Comparison of ENCODE assay signal across 30 cellular contexts in the genomic region with DNA sequence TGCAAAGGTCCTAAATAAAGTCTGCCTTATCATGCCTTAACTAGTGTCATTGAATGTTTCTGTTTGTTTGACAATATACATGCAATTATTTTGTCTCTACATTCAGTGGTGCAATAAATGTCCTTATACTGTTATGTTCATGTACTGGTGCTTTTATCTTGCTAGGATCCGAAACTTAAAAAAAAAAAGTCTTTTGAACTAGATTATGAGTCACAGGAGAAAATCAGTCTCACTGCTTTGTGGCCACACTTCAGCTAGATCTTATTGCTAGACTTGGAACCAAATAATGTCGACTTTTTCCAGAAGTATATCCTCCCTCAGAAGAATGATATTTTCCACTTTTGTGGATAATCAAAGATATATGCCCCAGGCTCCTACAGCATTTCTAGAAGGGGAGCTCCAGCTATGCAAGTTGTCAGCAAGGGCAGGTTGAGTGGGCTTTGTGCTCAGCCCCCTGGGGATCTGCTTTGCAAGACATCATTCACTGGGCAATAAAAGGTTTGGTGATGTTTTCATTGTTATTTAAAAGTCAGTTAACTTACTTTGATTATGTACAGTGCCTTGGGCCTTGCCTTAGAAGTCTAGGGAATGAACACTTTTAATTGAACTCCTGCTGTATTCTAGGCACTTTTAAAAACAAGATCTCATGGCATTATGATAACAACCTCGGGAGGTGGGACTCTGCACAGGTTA.
DNase-seq lines count a peak whose midpoint lies in the region; ATAC-seq, FAIRE-seq and TF ChIP-seq lines count a peak whose summit lies in the region.
"Had no signal": no experiment of that assay in that cellular context is flagged by ENCODE, and none has a peak within 500 bp of the region (broad histone marks: within the 10 kb centered on the region; RNA-seq: fewer than 3 reads in every experiment).

No MANE protein-coding gene starts in this region.

- H3K36me3 ChIP-seq in GM23338 (ENCODE audit: insufficient read depth), result no peaks in the 10 kb centered on the region
- no peaks in the 10 kb centered on the region for H3K36me3 ChIP-seq in H1 (ENCODE audit: control insufficient read depth in 2 of 4, insufficient read depth in 4 of 4, low read length in 3 of 4)
- H3K36me3 ChIP-seq: BLaER1, esophagus squamous epithelium, gastrocnemius medialis, left lung, right atrium auricular region had no signal

- 76% methylated on average over 3 of the region's 3 CpGs; no CpG with 5 or more reads in 1 of the 2 experiments for whole genome bisulfite sequencing in H1 (ENCODE audit: extremely low coverage in 1 of 2, insufficient coverage in 1 of 2, insufficient read length in 1 of 2, insufficient replicate concordance in 2 of 2, low coverage in 1 of 2, low lambda C conversion rate in 2 of 2, missing lambda C conversion rate in 1 of 2), 2 experiments

- no peak overlapping the region for H3K18ac ChIP-seq in H1 (ENCODE audit: extremely low read depth, low read length)

- H3K4me1 Mint-ChIP-seq in GM23338, result peaks cover 52% of the 10 kb centered on the region
- no peaks in the 10 kb centered on the region for H3K4me1 Mint-ChIP-seq in activated T-helper 1 cell treated with anti-CD3 and anti-CD28 coated beads, Interleukin-12 subunit alpha, Interleukin-12 subunit beta, Interleukin-2, Interleukin-4 antibody, amounts not matched to agents 30 ng/mL and 10 ng/mL and 1 ng/mL, durations not matched to agents 14 hours and 24 hours and 36 hours (ENCODE audit: low read depth)
- H3K4me1 Mint-ChIP-seq in activated CD8-positive, alpha-beta memory T cell treated with anti-CD3 and anti-CD28 coated beads, Interleukin-2, amount 10 ng/mL, durations not matched to agents 7 days and 5 days, result no peaks in the 10 kb centered on the region
- H3K4me1 Mint-ChIP-seq: activated naive CD4-positive, alpha-beta T cell treated with anti-CD3 and anti-CD28 coated beads, Interleukin-2, amount 50 U/mL, for 24 hours had no signal

- no peak overlapping the region for H2BK20ac ChIP-seq in H1 (ENCODE audit: low read length)

- intact Hi-C loops in activated T-helper 1 cell treated with anti-CD3 and anti-CD28 coated beads, Interleukin-12 subunit alpha, Interleukin-12 subunit beta, Interleukin-2, Interleukin-4 antibody, amounts not matched to agents 30 ng/mL and 10 ng/mL and 1 ng/mL, durations not matched to agents 14 hours and 24 hours and 36 hours (cut with micrococcal nuclease), result no loop called here

- no peaks in the 10 kb centered on the region for H3K79me2 ChIP-seq in GM23338 (replicated peaks; ENCODE audit: insufficient read depth)
- no peaks in the 10 kb centered on the region for H3K79me2 ChIP-seq in H1 (ENCODE audit: control insufficient read depth in 1 of 2, insufficient read depth in 2 of 2, low read length in 2 of 2)

- peak; percentile 87 for ATAC-seq in GM23338
- ATAC-seq in activated CD8-positive, alpha-beta memory T cell treated with anti-CD3 and anti-CD28 coated beads, Interleukin-2, amount 10 ng/mL, durations not matched to agents 7 days and 5 days, result no peak
- ATAC-seq: activated CD8-positive, alpha-beta T cell treated with anti-CD3 and anti-CD28 coated beads for 36 hours; gastrocnemius medialis; HCT116; left lung; stimulated activated naive CD8-positive, alpha-beta T cell treated with anti-CD3 and anti-CD28 coated beads, Interleukin-15, Interleukin-2, amounts not matched to agents 100 U/mL and 50 U/mL, for 24 hours had no signal

- H3K4me1 ChIP-seq in GM23338 (ENCODE audit: insufficient read depth), result peaks cover 49% of the 10 kb centered on the region
- H3K4me1 ChIP-seq in H1 (replicated peaks in 1 of 4; ENCODE audit: control insufficient read depth in 3 of 4, insufficient read depth in 4 of 4, low read length in 3 of 4), result peaks cover 0 to 8% (median 6%) of the 10 kb centered on the region in 4 experiments; a peak in 4 of 7 replicates
- H3K4me1 ChIP-seq: BLaER1, esophagus squamous epithelium, gastrocnemius medialis, left lung, right atrium auricular region had no signal

- no peak overlapping the region for H2AK5ac ChIP-seq in H1 (ENCODE audit: low read depth, low read length)

- no peak overlapping the region for H3K27ac Mint-ChIP-seq in GM23338
- no peak overlapping the region for H3K27ac Mint-ChIP-seq in activated T-helper 1 cell treated with anti-CD3 and anti-CD28 coated beads, Interleukin-12 subunit alpha, Interleukin-12 subunit beta, Interleukin-2, Interleukin-4 antibody, amounts not matched to agents 30 ng/mL and 10 ng/mL and 1 ng/mL, durations not matched to agents 14 hours and 24 hours and 36 hours
- no peak overlapping the region for H3K27ac Mint-ChIP-seq in activated CD8-positive, alpha-beta memory T cell treated with anti-CD3 and anti-CD28 coated beads, Interleukin-2, amount 10 ng/mL, durations not matched to agents 7 days and 5 days
- H3K27ac Mint-ChIP-seq: activated CD8-positive, alpha-beta T cell treated with anti-CD3 and anti-CD28 coated beads for 36 hours; activated naive CD4-positive, alpha-beta T cell treated with anti-CD3 and anti-CD28 coated beads, Interleukin-2, amount 50 U/mL, for 24 hours; T-helper 2 cell treated with Interferon-gamma antibody and Interleukin-4, amounts not matched to agents 5 μg/mL and 100 μg/mL, for 36 hours had no signal

- no peaks in the 10 kb centered on the region for H3F3A ChIP-seq in GM23338 (replicated peaks; ENCODE audit: low read depth)

- H3K36me3 Mint-ChIP-seq in GM23338 (ENCODE audit: low read depth), result no peaks in the 10 kb centered on the region
- H3K36me3 Mint-ChIP-seq in activated T-helper 1 cell treated with anti-CD3 and anti-CD28 coated beads, Interleukin-12 subunit alpha, Interleukin-12 subunit beta, Interleukin-2, Interleukin-4 antibody, amounts not matched to agents 30 ng/mL and 10 ng/mL and 1 ng/mL, durations not matched to agents 14 hours and 24 hours and 36 hours (ENCODE audit: low read depth), result no peaks in the 10 kb centered on the region
- H3K36me3 Mint-ChIP-seq in activated CD8-positive, alpha-beta memory T cell treated with anti-CD3 and anti-CD28 coated beads, Interleukin-2, amount 10 ng/mL, durations not matched to agents 7 days and 5 days, result no peaks in the 10 kb centered on the region
- H3K36me3 Mint-ChIP-seq: activated naive CD4-positive, alpha-beta T cell treated with anti-CD3 and anti-CD28 coated beads, Interleukin-2, amount 50 U/mL, for 24 hours had no signal

- no peak overlapping the region for H3K9ac ChIP-seq in H1 (replicated peaks in 1 of 4; ENCODE audit: extremely low read depth in 1 of 4, low read depth in 3 of 4, low read length in 3 of 4)
- H3K9ac ChIP-seq: BLaER1 had no signal

- no peaks in the 10 kb centered on the region for H3K9me3 ChIP-seq in H1 (ENCODE audit: insufficient read depth in 2 of 2, low read depth in 1 of 2, low read length in 1 of 2)
- H3K9me3 ChIP-seq: BLaER1, esophagus squamous epithelium, gastrocnemius medialis, left lung, right atrium auricular region had no signal

- H2BK5ac ChIP-seq in H1 (ENCODE audit: low read depth, low read length), result no peak overlapping the region

- TF ChIP-seq CTCF in GM23338 (conservative IDR thresholded peaks at IDR 0.05; ENCODE audit: low read depth in 2 of 2) (no peak), H1 (IDR thresholded peaks at IDR 0.05; ENCODE audit: control extremely low read depth in 1 of 3, insufficient read depth in 1 of 3, low read depth in 1 of 3, low read length in 3 of 3) (no peak)

- H4K5ac ChIP-seq in H1 (ENCODE audit: insufficient read length, low read depth, low read length), result no peak overlapping the region

- CTCF ChIA-PET in H1 (lab: Charles Lee; ENCODE audit: partially characterized antibody), result interaction anchor here (0.6 to 1.6 kb wide), 7 partner anchors 10 to 275 kb away, joined by 3 to 6 read pairs (median 5); no protein-coding TSS in a partner anchor
- CTCF ChIA-PET in activated CD8-positive, alpha-beta memory T cell treated with anti-CD3 and anti-CD28 coated beads, Interleukin-2, amount 10 ng/mL, durations not matched to agents 7 days and 5 days (lab: Charles Lee), result no interaction called here

- H3K79me1 ChIP-seq in H1 (ENCODE audit: low read depth, low read length), result no peaks in the 10 kb centered on the region

- H4K20me1 ChIP-seq in GM23338 (replicated peaks; ENCODE audit: insufficient read depth) (no peaks in the 10 kb centered on the region; the same call in 1 of the 2 replicates), H1 (replicated peaks in 1 of 2; ENCODE audit: control insufficient read depth in 1 of 2, insufficient read depth in 2 of 2, low read length in 2 of 2) (no peaks in the 10 kb centered on the region)
- H4K20me1 ChIP-seq: BLaER1 had no signal

- H3K4me2 ChIP-seq in GM23338 (peak overlapping the region; percentile 36), H1 (ENCODE audit: insufficient read depth in 1 of 2, low read depth in 2 of 2, low read length in 2 of 2) (peak overlapping the region in 1 of 2 experiments; percentile 6; a peak in 1 of 4 replicates)
- H3K4me2 ChIP-seq: BLaER1, PC-9, smooth muscle cell had no signal

- H3K4me3 ChIP-seq in GM23338, result no peak overlapping the region; the same call in 1 of the 2 replicates
- H3K4me3 ChIP-seq in H1 (ENCODE audit: extremely low read depth in 1 of 4, insufficient read depth in 2 of 4, low read depth in 3 of 4, low read length in 4 of 4), result no peak overlapping the region; a peak in 1 of 8 replicates
- H3K4me3 ChIP-seq: BLaER1, dorsolateral prefrontal cortex, esophagus squamous epithelium, gastrocnemius medialis, left lung, PC-9, right atrium auricular region, smooth muscle cell had no signal

- no peaks in the 10 kb centered on the region for H3K27me3 Mint-ChIP-seq in GM23338 (ENCODE audit: insufficient read depth, low read depth, poor library complexity)
- no peaks in the 10 kb centered on the region for H3K27me3 Mint-ChIP-seq in activated T-helper 1 cell treated with anti-CD3 and anti-CD28 coated beads, Interleukin-12 subunit alpha, Interleukin-12 subunit beta, Interleukin-2, Interleukin-4 antibody, amounts not matched to agents 30 ng/mL and 10 ng/mL and 1 ng/mL, durations not matched to agents 14 hours and 24 hours and 36 hours (ENCODE audit: insufficient read depth)
- H3K27me3 Mint-ChIP-seq in activated CD8-positive, alpha-beta memory T cell treated with anti-CD3 and anti-CD28 coated beads, Interleukin-2, amount 10 ng/mL, durations not matched to agents 7 days and 5 days, result no peaks in the 10 kb centered on the region
- H3K27me3 Mint-ChIP-seq: activated CD8-positive, alpha-beta T cell treated with anti-CD3 and anti-CD28 coated beads for 36 hours; activated naive CD4-positive, alpha-beta T cell treated with anti-CD3 and anti-CD28 coated beads, Interleukin-2, amount 50 U/mL, for 24 hours had no signal

- no peak overlapping the region for H3K4ac ChIP-seq in H1 (replicated peaks; ENCODE audit: insufficient read length, low read depth, low read length)

- H3K23me2 ChIP-seq in H1 (ENCODE audit: low read depth, low read length), result no peaks in the 10 kb centered on the region; the same call in none of the 2 replicates

- no peaks in the 10 kb centered on the region for H3K9me2 ChIP-seq in GM23338 (ENCODE audit: insufficient read depth)

- H2BK120ac ChIP-seq in H1 (replicated peaks; ENCODE audit: low read depth, low read length), result no peak overlapping the region

- H3K14ac ChIP-seq in H1 (ENCODE audit: insufficient read length), result no peak overlapping the region

- H3K27ac ChIP-seq in GM23338 (ENCODE audit: low read depth) (no peak overlapping the region), H1 (ENCODE audit: low read depth, low read length) (no peak overlapping the region)
- H3K27ac ChIP-seq: BLaER1, dorsolateral prefrontal cortex, esophagus squamous epithelium, gastrocnemius medialis, left lung, PC-9, right atrium auricular region had no signal

- TF ChIP-seq RAD21 in H1 (IDR thresholded peaks at IDR 0.05 in 1 of 2, conservative IDR thresholded peaks at IDR 0.05 in 1 of 2; ENCODE audit: low read depth in 2 of 2, low read length in 2 of 2), result no peak

- no peak overlapping the region for H2BK12ac ChIP-seq in H1 (ENCODE audit: low read depth, low read length)

- no peak overlapping the region for H3K56ac ChIP-seq in H1 (replicated peaks; ENCODE audit: insufficient read length, low read depth, low read length)

- H4K91ac ChIP-seq in H1 (replicated peaks; ENCODE audit: insufficient read length, low read length), result no peak overlapping the region

- H2BK15ac ChIP-seq in H1 (ENCODE audit: low read length), result no peak overlapping the region

- no peaks in the 10 kb centered on the region for H3K27me3 ChIP-seq in GM23338 (ENCODE audit: insufficient read depth)
- no peaks in the 10 kb centered on the region for H3K27me3 ChIP-seq in H1 (replicated peaks in 1 of 4; ENCODE audit: control insufficient read depth in 3 of 4, extremely low read depth in 1 of 4, insufficient read depth in 3 of 4, low read length in 3 of 4)
- H3K27me3 ChIP-seq: BLaER1, dorsolateral prefrontal cortex, esophagus squamous epithelium, gastrocnemius medialis, left lung, right atrium auricular region had no signal

- TF ChIP-seq POLR2A in H1 (IDR thresholded peaks at IDR 0.05; ENCODE audit: control extremely low read depth in 1 of 2, low read depth in 2 of 2, low read length in 2 of 2), result no peak

- H4K8ac ChIP-seq in H1 (ENCODE audit: extremely low read depth, insufficient read depth, low read length), result no peak overlapping the region

- POLR2A ChIA-PET in H1 (lab: Charles Lee; ENCODE audit: partially characterized antibody), result interaction anchor here (0.7 to 1.1 kb wide), 2 partner anchors 137 to 274 kb away, joined by 4 read pairs; no protein-coding TSS in a partner anchor

- H2AFZ ChIP-seq in GM23338 (no peak overlapping the region), H1 (ENCODE audit: low read length) (no peak overlapping the region)
- H2AFZ ChIP-seq: PC-9 had no signal

- no peak overlapping the region for H3K23ac ChIP-seq in H1 (ENCODE audit: insufficient read length)

- TF ChIP-seq EP300 in H1 (IDR thresholded peaks at IDR 0.05; ENCODE audit: borderline replicate concordance in 1 of 2, low read depth in 2 of 2, low read length in 2 of 2), result no peak

- H3K9me3 Mint-ChIP-seq in GM23338, result no peaks in the 10 kb centered on the region
- H3K9me3 Mint-ChIP-seq in activated T-helper 1 cell treated with anti-CD3 and anti-CD28 coated beads, Interleukin-12 subunit alpha, Interleukin-12 subunit beta, Interleukin-2, Interleukin-4 antibody, amounts not matched to agents 30 ng/mL and 10 ng/mL and 1 ng/mL, durations not matched to agents 14 hours and 24 hours and 36 hours, result peaks cover 3% of the 10 kb centered on the region
- peaks cover 10% of the 10 kb centered on the region for H3K9me3 Mint-ChIP-seq in activated CD8-positive, alpha-beta memory T cell treated with anti-CD3 and anti-CD28 coated beads, Interleukin-2, amount 10 ng/mL, durations not matched to agents 7 days and 5 days (ENCODE audit: low read depth)

- DNase-seq in GM23338 (ENCODE audit: low spot score), result peak; percentile 47
- DNase-seq in LHCN-M2 (ENCODE audit: low read depth), result peak; percentile 6
- peak in 1 of 2 experiments; percentile 44 for DNase-seq in H1 (ENCODE audit: low read depth in 1 of 2, low spot score in 2 of 2)
- peak; percentile 4 for DNase-seq in myocyte (ENCODE audit: low read depth)
- DNase-seq in midbrain (lab: John Stamatoyannopoulos, UW), result no peak
- DNase-seq in activated T-helper 1 cell treated with anti-CD3 and anti-CD28 coated beads, Interleukin-12 subunit alpha, Interleukin-12 subunit beta, Interleukin-2, Interleukin-4 antibody, amounts not matched to agents 30 ng/mL and 10 ng/mL and 1 ng/mL, durations not matched to agents 14 hours and 24 hours and 36 hours (ENCODE audit: low spot score), result no peak
- DNase-seq in activated CD8-positive, alpha-beta memory T cell treated with anti-CD3 and anti-CD28 coated beads, Interleukin-2, amount 10 ng/mL, durations not matched to agents 7 days and 5 days, result no peak
- DNase-seq in DMS 273 (lab: John Stamatoyannopoulos, UW; ENCODE audit: unreplicated experiment), result no peak
- DNase-seq: activated CD8-positive, alpha-beta T cell treated with anti-CD3 and anti-CD28 coated beads for 36 hours; amniotic stem cell; dorsolateral prefrontal cortex; EL; esophagus squamous epithelium; gastrocnemius medialis; hippocampal formation; left lung; mesenchymal stem cell; NCI-H1417; NCI-H2029; NCI-H526; PC-9; stimulated activated CD4-positive, alpha-beta T cell treated with anti-CD3 and anti-CD28 coated beads, Interleukin-1b, Interleukin-23, amount 100 ng/mL, for 48 hours; stimulated activated naive CD8-positive, alpha-beta T cell treated with anti-CD3 and anti-CD28 coated beads, Interleukin-15, Interleukin-2, amounts not matched to agents 100 U/mL and 50 U/mL, for 24 hours had no signal

- no peak for FAIRE-seq in H1 (lab: Jason Lieb, UNC)
- FAIRE-seq: islet of Langerhans had no signal

- H3K4me3 Mint-ChIP-seq in GM23338, result no peak overlapping the region
- no peak overlapping the region for H3K4me3 Mint-ChIP-seq in activated T-helper 1 cell treated with anti-CD3 and anti-CD28 coated beads, Interleukin-12 subunit alpha, Interleukin-12 subunit beta, Interleukin-2, Interleukin-4 antibody, amounts not matched to agents 30 ng/mL and 10 ng/mL and 1 ng/mL, durations not matched to agents 14 hours and 24 hours and 36 hours
- H3K4me3 Mint-ChIP-seq in activated CD8-positive, alpha-beta memory T cell treated with anti-CD3 and anti-CD28 coated beads, Interleukin-2, amount 10 ng/mL, durations not matched to agents 7 days and 5 days, result no peak overlapping the region
- H3K4me3 Mint-ChIP-seq: activated CD8-positive, alpha-beta T cell treated with anti-CD3 and anti-CD28 coated beads for 36 hours; activated naive CD4-positive, alpha-beta T cell treated with anti-CD3 and anti-CD28 coated beads, Interleukin-2, amount 50 U/mL, for 24 hours; T-helper 2 cell treated with Interferon-gamma antibody and Interleukin-4, amounts not matched to agents 5 μg/mL and 100 μg/mL, for 36 hours had no signal

Comparison
In these comparisons a context has a peak if more than half of its experiments do, and no peak if none do; other contexts are left out.
1. DNase-seq: peak in GM23338 (single experiment), LHCN-M2 (single experiment) and myocyte (single experiment); none in midbrain (single experiment), activated T-helper 1 cell treated with anti-CD3 and anti-CD28 coated beads, Interleukin-12 subunit alpha, Interleukin-12 subunit beta, Interleukin-2, Interleukin-4 antibody, amounts not matched to agents 30 ng/mL and 10 ng/mL and 1 ng/mL, durations not matched to agents 14 hours and 24 hours and 36 hours (single experiment), activated CD8-positive, alpha-beta memory T cell treated with anti-CD3 and anti-CD28 coated beads, Interleukin-2, amount 10 ng/mL, durations not matched to agents 7 days and 5 days (single experiment) and DMS 273 (single experiment).